Comparison of ENCODE assay signal across 8 cellular contexts in genomic region chr13:43057653-43058317, GRCh38. TPM values are rescaled to one million over a fixed set of nuclear protein-coding genes. Genes with fewer than 3 reads are reported as not detected.
DNase-seq lines count a peak whose midpoint lies in the region; ATAC-seq and TF ChIP-seq lines count a peak whose summit lies in the region.

No MANE protein-coding gene starts in this region.

- TF ChIP-seq POLR2A in breast epithelium (IDR thresholded peaks at IDR 0.05) (no peak), suprapubic skin (IDR thresholded peaks at IDR 0.05) (no peak)

- H3K27ac Mint-ChIP-seq in MCF 10A (ENCODE audit: low read depth, unreplicated experiment) = no peak overlapping the region
- peak overlapping the region; percentile 63 for H3K27ac Mint-ChIP-seq in stimulated activated memory B cell treated with anti-CD40 and anti-IgM and Interleukin-4, amounts not matched to agents 10 μg/mL and 1 μg/mL and 100 μg/mL, for 72 hours

- H3K4me3 Mint-ChIP-seq in MCF 10A (ENCODE audit: unreplicated experiment) = no peak overlapping the region
- H3K4me3 Mint-ChIP-seq in stimulated activated memory B cell treated with anti-CD40 and anti-IgM and Interleukin-4, amounts not matched to agents 10 μg/mL and 1 μg/mL and 100 μg/mL, for 72 hours = no peak overlapping the region

- H3K27me3 ChIP-seq in breast epithelium (no peaks in the 10 kb centered on the region), suprapubic skin (no peaks in the 10 kb centered on the region)

- H3K9me3 ChIP-seq in breast epithelium (no peaks in the 10 kb centered on the region), suprapubic skin (no peaks in the 10 kb centered on the region)

- no peaks in the 10 kb centered on the region for H3K36me3 ChIP-seq in breast epithelium
- no peaks in the 10 kb centered on the region for H3K36me3 ChIP-seq in suprapubic skin

- DNase-seq in MCF 10A (ENCODE audit: unreplicated experiment) = peak; percentile 60
- DNase-seq in breast epithelium (ENCODE audit: low spot score in 2 of 2) = no peak
- DNase-seq in RPMI8226 = peak; percentile 39
- peak; percentile 42 for DNase-seq in effector CD8-positive, alpha-beta T cell (lab: John Stamatoyannopoulos, UW)
- no peak for DNase-seq in GM19238 (ENCODE audit: insufficient read length, low spot score)
- no peak for DNase-seq in NOMO-1 treated with dmso at 0.1 percent for 144 hours (lab: John Stamatoyannopoulos, UW; ENCODE audit: unreplicated experiment)
- no peak for DNase-seq in suprapubic skin (ENCODE audit: low spot score in 2 of 2)

- H3K9me3 Mint-ChIP-seq in MCF 10A (ENCODE audit: unreplicated experiment) = no peaks in the 10 kb centered on the region
- no peaks in the 10 kb centered on the region for H3K9me3 Mint-ChIP-seq in stimulated activated memory B cell treated with anti-CD40 and anti-IgM and Interleukin-4, amounts not matched to agents 10 μg/mL and 1 μg/mL and 100 μg/mL, for 72 hours

- CTCF ChIA-PET in MCF 10A (lab: Yijun Ruan, JAX) = interaction anchor here (0.6 to 1.7 kb wide), 4 partner anchors 27 to 88 kb away, joined by 3 to 8 read pairs (median 4); no protein-coding TSS in a partner anchor

- H3K4me1 Mint-ChIP-seq in MCF 10A (ENCODE audit: insufficient read depth, unreplicated experiment) = peaks cover 47% of the 10 kb centered on the region
- peaks cover 14% of the 10 kb centered on the region for H3K4me1 Mint-ChIP-seq in stimulated activated memory B cell treated with anti-CD40 and anti-IgM and Interleukin-4, amounts not matched to agents 10 μg/mL and 1 μg/mL and 100 μg/mL, for 72 hours

- no peak for TF ChIP-seq EP300 in suprapubic skin (IDR thresholded peaks at IDR 0.05)

- H3K4me3 ChIP-seq in breast epithelium = no peak overlapping the region
- H3K4me3 ChIP-seq in suprapubic skin = no peak overlapping the region

- TF ChIP-seq CTCF in MCF 10A (IDR thresholded peaks at IDR 0.05; ENCODE audit: unreplicated experiment) = no peak
- no peak for TF ChIP-seq CTCF in breast epithelium (IDR thresholded peaks at IDR 0.05)
- no peak for TF ChIP-seq CTCF in suprapubic skin (IDR thresholded peaks at IDR 0.05)

- H3K36me3 Mint-ChIP-seq in MCF 10A (ENCODE audit: insufficient read depth, unreplicated experiment) = peaks cover 5% of the 10 kb centered on the region
- H3K36me3 Mint-ChIP-seq in stimulated activated memory B cell treated with anti-CD40 and anti-IgM and Interleukin-4, amounts not matched to agents 10 μg/mL and 1 μg/mL and 100 μg/mL, for 72 hours = peaks cover 19% of the 10 kb centered on the region

- WGBS in suprapubic skin = 83% methylated on average over 3 of the region's 3 CpGs

- no peaks in the 10 kb centered on the region for H3K27me3 Mint-ChIP-seq in MCF 10A (ENCODE audit: insufficient read depth, unreplicated experiment)
- H3K27me3 Mint-ChIP-seq in stimulated activated memory B cell treated with anti-CD40 and anti-IgM and Interleukin-4, amounts not matched to agents 10 μg/mL and 1 μg/mL and 100 μg/mL, for 72 hours = no peaks in the 10 kb centered on the region

- intact Hi-C loops in MCF 10A (cut with micrococcal nuclease) = loop anchor here (2.0 kb wide), 2 partner anchors 61 to 89 kb away; no protein-coding TSS in a partner anchor
- intact Hi-C loops in breast epithelium (cut with DNase I; ENCODE audit: low total_unique reads) = no loop called here

- POLR2A ChIA-PET in MCF 10A (lab: Yijun Ruan, JAX) = interaction anchor here (0.6 to 2.3 kb wide), 10 partner anchors 10 to 198 kb away, joined by 3 to 12 read pairs (median 4); no protein-coding TSS in a partner anchor

- BruUV-seq in MCF 10A (replicated peaks; lab: Mats Ljungman, UMichigan) = TSS peak; percentile 48

- peak; percentile 20 for ATAC-seq in stimulated activated memory B cell treated with anti-CD40 and anti-IgM and Interleukin-4, amounts not matched to agents 10 μg/mL and 1 μg/mL and 100 μg/mL, for 72 hours

- H3K4me1 ChIP-seq in breast epithelium (peaks cover 0 to 6% of the 10 kb centered on the region in 2 donors), suprapubic skin (peaks cover 41% of the 10 kb centered on the region)

- H3K27ac ChIP-seq in breast epithelium = peak overlapping the region in 1 of 2 donors; percentile 41
- no peak overlapping the region for H3K27ac ChIP-seq in suprapubic skin

RNA-seq across cellular contexts. Expression of gene DNAJC15, which starts 34.4 kb away (rescaled TPM):
- 32.4 and 34.0 TPM in 2 replicates for total RNA-seq in MCF 10A (2022)
- 10 to 100 TPM in 2 of 3 donors, 1 to 10 TPM in 1; 9.2 to 14.4 (median 12.9) TPM for total RNA-seq in breast epithelium
- 10 to 100 TPM in 1 of 4 donors, 1 to 10 TPM in 3; 5.6 to 10.9 (median 8.0) TPM for total RNA-seq in suprapubic skin

Comparison
In these comparisons a context has a peak if more than half of its experiments do, and no peak if none do; other contexts are left out.
1. DNase-seq: peak in MCF 10A (single experiment), RPMI8226 (single experiment) and effector CD8-positive, alpha-beta T cell (single experiment); none in breast epithelium (0 of 2), GM19238 (single experiment), NOMO-1 treated with dmso at 0.1 percent for 144 hours (single experiment) and suprapubic skin (0 of 2).